In the genomic region with DNA sequence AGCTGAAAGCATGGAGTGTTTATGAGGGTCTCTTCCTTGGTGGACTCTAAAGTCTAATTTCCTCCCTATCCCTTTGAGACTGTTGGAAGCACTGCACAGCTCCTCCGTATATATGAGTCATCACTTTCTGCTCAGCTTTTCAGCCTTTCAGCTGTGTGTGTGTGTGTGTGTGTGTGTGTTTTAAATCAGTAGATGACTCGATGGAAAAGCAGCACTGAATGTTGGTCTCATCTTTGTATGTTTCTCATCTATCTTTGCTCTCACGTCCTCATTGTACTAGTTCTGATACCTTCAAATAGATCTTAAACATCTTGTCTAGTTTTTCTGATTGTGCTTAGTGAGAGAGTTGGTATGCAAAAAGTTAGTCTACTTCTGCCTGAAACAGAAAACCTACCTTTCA, we compare ENCODE assay signal across 10 cellular contexts.
A peak's percentile ranks its signal among the peaks of the same experiment; 100 is the strongest.
DNase-seq lines count a peak whose midpoint lies in the region; ATAC-seq and TF ChIP-seq lines count a peak whose summit lies in the region.
"Had no signal": no experiment of that assay in that cellular context is flagged by ENCODE, and none has a peak within 500 bp of the region (broad histone marks: within the 10 kb centered on the region; RNA-seq: fewer than 3 reads in every experiment).

No MANE protein-coding gene starts in this region.

- no peak overlapping the region for H3K4me3 Mint-ChIP-seq in MCF 10A (ENCODE audit: unreplicated experiment)
- no peak overlapping the region for H3K4me3 Mint-ChIP-seq in type B pancreatic cell
- H3K4me3 Mint-ChIP-seq: CD8-positive, alpha-beta T cell had no signal

- H3K14ac ChIP-seq in trophoblast cell (ENCODE audit: low read length), result no peak overlapping the region

- H3K27ac ChIP-seq in breast epithelium, result no peak overlapping the region
- no peak overlapping the region for H3K27ac ChIP-seq in trophoblast cell (ENCODE audit: low read depth, low read length)

- H4K8ac ChIP-seq in trophoblast cell (ENCODE audit: low read depth, low read length), result no peak overlapping the region

- no peaks in the 10 kb centered on the region for H3K36me3 Mint-ChIP-seq in MCF 10A (ENCODE audit: insufficient read depth, unreplicated experiment)
- H3K36me3 Mint-ChIP-seq in type B pancreatic cell, result no peaks in the 10 kb centered on the region
- H3K36me3 Mint-ChIP-seq: CD8-positive, alpha-beta T cell had no signal

- CTCF ChIA-PET in MCF 10A (lab: Yijun Ruan, JAX), result interaction anchor here (1.0 to 5.7 kb wide), 2 partner anchors 11 to 28 kb away, joined by 4 to 28 read pairs; no protein-coding TSS in a partner anchor

- no peak overlapping the region for H3K23ac ChIP-seq in trophoblast cell (ENCODE audit: low read length)

- H3K4me1 Mint-ChIP-seq in MCF 10A (ENCODE audit: insufficient read depth, unreplicated experiment), result peaks cover 6% of the 10 kb centered on the region
- H3K4me1 Mint-ChIP-seq in type B pancreatic cell (ENCODE audit: unreplicated experiment), result peaks cover 6% of the 10 kb centered on the region

- no peaks in the 10 kb centered on the region for H3K79me2 ChIP-seq in trophoblast cell (ENCODE audit: control insufficient read depth, insufficient read depth, low read length, poor library complexity)

- H3K27me3 Mint-ChIP-seq in MCF 10A (ENCODE audit: insufficient read depth, unreplicated experiment) (peaks cover 30% of the 10 kb centered on the region), type B pancreatic cell (no peaks in the 10 kb centered on the region)

- BruUV-seq in MCF 10A (replicated peaks; lab: Mats Ljungman, UMichigan), result no TSS peak

- TF ChIP-seq CTCF in MCF 10A (IDR thresholded peaks at IDR 0.05; ENCODE audit: unreplicated experiment) (no peak), breast epithelium (IDR thresholded peaks at IDR 0.05) (no peak), foreskin fibroblast (IDR thresholded peaks at IDR 0.05; ENCODE audit: low read depth, low read length) (no peak), type B pancreatic cell (conservative IDR thresholded peaks at IDR 0.05) (no peak)

- no peaks in the 10 kb centered on the region for H3K4me1 ChIP-seq in breast epithelium
- H3K4me1 ChIP-seq in trophoblast cell (ENCODE audit: control insufficient read depth in 1 of 2, insufficient read depth in 2 of 2, low read length in 2 of 2), result no peaks in the 10 kb centered on the region

- no peak overlapping the region for H2AFZ ChIP-seq in trophoblast cell (ENCODE audit: insufficient read depth, low read length, poor library complexity)

- H3K9me3 ChIP-seq in breast epithelium (peaks cover 0 to 4% of the 10 kb centered on the region in 2 donors), trophoblast cell (ENCODE audit: insufficient read depth, low read depth, low read length) (no peaks in the 10 kb centered on the region)

- TF ChIP-seq POLR2A in breast epithelium (IDR thresholded peaks at IDR 0.05), result no peak

- no CpG with 5 or more reads among the region's 3 CpGs for WGBS in trophoblast cell (ENCODE audit: extremely low coverage, insufficient coverage, insufficient read length)

- POLR2A ChIA-PET in MCF 10A (lab: Yijun Ruan, JAX), result interaction anchor here (1.2 to 1.7 kb wide), 3 partner anchors 12 to 23 kb away, joined by 3 to 8 read pairs (median 5); no protein-coding TSS in a partner anchor

- intact Hi-C loops in MCF 10A (cut with micrococcal nuclease) (no loop called here), breast epithelium (cut with DNase I; ENCODE audit: low total_unique reads) (loop anchor here (10.0 kb wide), 1 partner anchor 876 kb away; no protein-coding TSS in a partner anchor)

- no peak overlapping the region for H3K4me2 ChIP-seq in trophoblast cell (ENCODE audit: low read length)

- H3K4ac ChIP-seq in trophoblast cell (ENCODE audit: low read depth, low read length), result no peak overlapping the region

- no peak overlapping the region for H4K12ac ChIP-seq in trophoblast cell (ENCODE audit: low read depth, low read length)

- no peak overlapping the region for H2AK5ac ChIP-seq in trophoblast cell (ENCODE audit: low read length)

- no peak overlapping the region for H3K27ac Mint-ChIP-seq in MCF 10A (ENCODE audit: low read depth, unreplicated experiment)
- peak overlapping the region; percentile 17 for H3K27ac Mint-ChIP-seq in type B pancreatic cell
- H3K27ac Mint-ChIP-seq: CD8-positive, alpha-beta T cell had no signal

- peak; percentile 63 for DNase-seq in MCF 10A (ENCODE audit: unreplicated experiment)
- no peak for DNase-seq in breast epithelium (ENCODE audit: low spot score in 2 of 2)
- DNase-seq in RPMI7951 (ENCODE audit: low read depth), result peak; percentile 89
- peak; percentile 74 to 84 for DNase-seq in foreskin fibroblast
- no peak for DNase-seq in type B pancreatic cell (ENCODE audit: extremely low spot score, unreplicated experiment)
- no peak for DNase-seq in trophoblast cell
- DNase-seq in activated CD8-positive, alpha-beta memory T cell treated with anti-CD3 and anti-CD28 coated beads, Interleukin-2, amount 50 U/mL, for 48 hours, result no peak
- DNase-seq: CD8-positive, alpha-beta T cell; T1000 had no signal

- H3K36me3 ChIP-seq in breast epithelium (no peaks in the 10 kb centered on the region), trophoblast cell (ENCODE audit: control insufficient read depth in 1 of 2, insufficient read depth in 2 of 2, low read length in 2 of 2) (no peaks in the 10 kb centered on the region)

- no peaks in the 10 kb centered on the region for H3K79me1 ChIP-seq in trophoblast cell (ENCODE audit: low read length)

- H3K9me3 Mint-ChIP-seq in MCF 10A (ENCODE audit: unreplicated experiment) (peaks cover 2% of the 10 kb centered on the region), type B pancreatic cell (no peaks in the 10 kb centered on the region)
- H3K9me3 Mint-ChIP-seq: CD8-positive, alpha-beta T cell had no signal

- no peak overlapping the region for H2BK120ac ChIP-seq in trophoblast cell (ENCODE audit: insufficient read depth, low read length, poor library complexity)

- H2BK12ac ChIP-seq in trophoblast cell (ENCODE audit: low read length), result no peak overlapping the region

- H3K9ac ChIP-seq in trophoblast cell (ENCODE audit: low read length), result no peak overlapping the region

- no peak overlapping the region for H3K18ac ChIP-seq in trophoblast cell (ENCODE audit: low read length)

- no peak overlapping the region for H2BK5ac ChIP-seq in trophoblast cell (ENCODE audit: low read depth, low read length, poor library complexity)

- no peaks in the 10 kb centered on the region for H3K27me3 ChIP-seq in breast epithelium
- no peaks in the 10 kb centered on the region for H3K27me3 ChIP-seq in trophoblast cell (ENCODE audit: insufficient read depth, low read length)

- no peak overlapping the region for H4K91ac ChIP-seq in trophoblast cell (ENCODE audit: low read depth, low read length)

- no peak overlapping the region for H3K4me3 ChIP-seq in breast epithelium
- no peak overlapping the region for H3K4me3 ChIP-seq in foreskin fibroblast (ENCODE audit: low read depth in 1 of 2, low read length in 2 of 2)
- H3K4me3 ChIP-seq in trophoblast cell (ENCODE audit: low read depth, low read length), result no peak overlapping the region

- no peak for ATAC-seq in GM21367 (IDR thresholded peaks at IDR 0.05; ENCODE audit: unreplicated experiment)
- ATAC-seq: CD8-positive, alpha-beta T cell had no signal

Comparison
In these comparisons a context has a peak if more than half of its experiments do, and no peak if none do; other contexts are left out.
1. DNase-seq: peak in MCF 10A (single experiment), RPMI7951 (single experiment) and foreskin fibroblast (2 of 2); none in breast epithelium (0 of 2), type B pancreatic cell (single experiment), trophoblast cell (0 of 2) and activated CD8-positive, alpha-beta memory T cell treated with anti-CD3 and anti-CD28 coated beads, Interleukin-2, amount 50 U/mL, for 48 hours (single experiment).